Comparison of ENCODE assay signal across 29 cellular contexts in genomic region chr11:79514269-79514668, GRCh38.
"Had no signal": no experiment of that assay in that cellular context is flagged by ENCODE, and none has a peak within 500 bp of the region (broad histone marks: within the 10 kb centered on the region; RNA-seq: fewer than 3 reads in every experiment).

No MANE protein-coding gene starts in this region.

- H3K4me3 ChIP-seq: neural progenitor cell, ovary, psoas muscle, right lobe of liver, sigmoid colon, suprapubic skin, testis, tibial artery, transverse colon, upper lobe of right lung, vagina had no signal

- H3K36me3 ChIP-seq: neural progenitor cell, ovary, right lobe of liver, sigmoid colon, suprapubic skin, tibial artery, transverse colon, upper lobe of right lung, vagina had no signal

- H3K4me1 Mint-ChIP-seq: natural killer cell; stimulated activated effector memory CD8-positive, alpha-beta T cell treated with anti-CD3 and anti-CD28 coated beads, Interleukin-12 subunit alpha, Interleukin-12 subunit beta, amount 100 ng/mL, for 72 hours; stimulated activated naive CD8-positive, alpha-beta T cell treated with anti-CD3 and anti-CD28 coated beads, Interleukin-15, amount 100 ng/mL, for 72 hours had no signal

- ATAC-seq: natural killer cell; psoas muscle; right cardiac atrium; right lobe of liver; stimulated activated effector memory CD8-positive, alpha-beta T cell treated with anti-CD3 and anti-CD28 coated beads, Interleukin-12 subunit alpha, Interleukin-12 subunit beta, amount 100 ng/mL, for 72 hours; stimulated activated naive CD8-positive, alpha-beta T cell treated with anti-CD3 and anti-CD28 coated beads, Interleukin-15, amount 100 ng/mL, for 72 hours; stimulated activated naive CD8-positive, alpha-beta T cell treated with anti-CD3 and anti-CD28 coated beads, Interleukin-15, Interleukin-2, amounts not matched to agents 100 U/mL and 50 U/mL, for 24 hours; upper lobe of right lung had no signal

- H3K9me3 ChIP-seq: ovary, psoas muscle, right lobe of liver, suprapubic skin, testis, transverse colon, upper lobe of right lung, vagina had no signal

- H3K4me1 ChIP-seq: parathyroid adenoma, psoas muscle, right lobe of liver, suprapubic skin, testis, tibial artery, transverse colon, upper lobe of right lung, vagina had no signal

- H3K27ac ChIP-seq: neural progenitor cell, ovary, parathyroid adenoma, psoas muscle, right lobe of liver, sigmoid colon, suprapubic skin, testis, tibial artery, transverse colon, upper lobe of right lung, vagina had no signal

- H3K27ac Mint-ChIP-seq: natural killer cell; nephron; neural progenitor cell; progenitor cell of endocrine pancreas; stimulated activated effector memory CD8-positive, alpha-beta T cell treated with anti-CD3 and anti-CD28 coated beads, Interleukin-12 subunit alpha, Interleukin-12 subunit beta, amount 100 ng/mL, for 72 hours; stimulated activated naive CD8-positive, alpha-beta T cell treated with anti-CD3 and anti-CD28 coated beads, Interleukin-15, amount 100 ng/mL, for 72 hours; type B pancreatic cell had no signal

- H3K9me3 Mint-ChIP-seq: nephron; stimulated activated naive CD8-positive, alpha-beta T cell treated with anti-CD3 and anti-CD28 coated beads, Interleukin-15, amount 100 ng/mL, for 72 hours had no signal

- H3K36me3 Mint-ChIP-seq: natural killer cell; neural progenitor cell; stimulated activated effector memory CD8-positive, alpha-beta T cell treated with anti-CD3 and anti-CD28 coated beads, Interleukin-12 subunit alpha, Interleukin-12 subunit beta, amount 100 ng/mL, for 72 hours; type B pancreatic cell had no signal

- H3K27me3 Mint-ChIP-seq: progenitor cell of endocrine pancreas, type B pancreatic cell had no signal

- DNase-seq: natural killer cell; occipital lobe; ovary; posterior cingulate gyrus; psoas muscle; right cardiac atrium; right lobe of liver; sigmoid colon; small intestine; stimulated activated CD4-positive, alpha-beta T cell treated with anti-CD3 and anti-CD28 coated beads, Interleukin-15, amount 100 ng/mL, for 24 hours; stimulated activated CD4-positive, alpha-beta T cell treated with anti-CD3 and anti-CD28 coated beads, Interleukin-2, amount 100 ng/mL, for 24 hours; stimulated activated CD4-positive, alpha-beta T cell treated with anti-CD3 and anti-CD28 coated beads, Interleukin-2, amount 100 ng/mL, for 48 hours; stimulated activated CD4-positive, alpha-beta T cell treated with anti-CD3 and anti-CD28 coated beads, Interleukin-4, amount 100 ng/mL, for 24 hours; stimulated activated naive CD4-positive, alpha-beta T cell; stimulated activated naive CD8-positive, alpha-beta T cell treated with anti-CD3 and anti-CD28 coated beads, Interleukin-15, amount 100 ng/mL, for 72 hours; stimulated activated naive CD8-positive, alpha-beta T cell treated with anti-CD3 and anti-CD28 coated beads, Interleukin-15, Interleukin-2, amounts not matched to agents 100 U/mL and 50 U/mL, for 24 hours; substantia nigra; testis; tibial artery; transverse colon; upper lobe of right lung had no signal

- FAIRE-seq: small intestine had no signal

- H3K4me3 Mint-ChIP-seq: natural killer cell; nephron; neural progenitor cell; stimulated activated effector memory CD8-positive, alpha-beta T cell treated with anti-CD3 and anti-CD28 coated beads, Interleukin-12 subunit alpha, Interleukin-12 subunit beta, amount 100 ng/mL, for 72 hours; stimulated activated naive CD8-positive, alpha-beta T cell treated with anti-CD3 and anti-CD28 coated beads, Interleukin-15, amount 100 ng/mL, for 72 hours; type B pancreatic cell had no signal
